In the genomic region with DNA sequence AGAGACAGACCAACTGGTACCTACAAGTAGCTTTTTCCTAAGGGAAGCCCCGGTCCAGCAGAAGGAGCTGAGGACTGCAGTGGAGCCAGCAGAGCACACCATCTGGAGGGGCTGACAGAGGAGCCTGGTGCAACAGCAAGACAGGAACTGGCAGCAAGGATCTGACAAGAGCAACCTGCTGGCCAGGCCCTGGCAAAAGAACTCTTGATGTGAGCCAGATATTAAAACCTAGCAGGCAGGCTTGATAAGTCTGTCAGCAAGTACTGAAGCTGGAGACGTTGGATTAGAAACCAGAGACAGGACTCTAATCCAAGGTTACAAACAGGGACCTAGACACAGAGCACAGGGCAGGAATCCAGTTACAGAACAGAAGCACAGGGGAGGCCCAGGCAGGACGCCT, we compare ENCODE assay signal across 21 cellular contexts.
DNase-seq lines count a peak whose midpoint lies in the region; ATAC-seq and TF ChIP-seq lines count a peak whose summit lies in the region.
"Had no signal": no experiment of that assay in that cellular context is flagged by ENCODE, and none has a peak within 500 bp of the region (broad histone marks: within the 10 kb centered on the region; RNA-seq: fewer than 3 reads in every experiment).

No MANE protein-coding gene starts in this region.

- DNase-seq in Calu3 (peak; percentile 10), LNCaP clone FGC (ENCODE audit: low read depth) (peak; percentile 57), epidermal melanocyte (ENCODE audit: insufficient read length, low spot score) (peak; percentile 11), right cardiac atrium (peak in 1 of 3 donors; percentile 67), vagina (ENCODE audit: extremely low spot score in 2 of 2) (no peak), DMS153 treated with DMSO at 0.1 percent for 48 hours (lab: John Stamatoyannopoulos, UW; ENCODE audit: unreplicated experiment) (no peak)
- DNase-seq: activated CD4-positive, alpha-beta T cell treated with anti-CD3 and anti-CD28 coated beads, Interleukin-2, amount 10 ng/mL, durations not matched to agents 7 days and 5 days; aorta; endodermal cell; left colon; MG63; naive thymus-derived CD8-positive, alpha-beta T cell; NCI-H1436 treated with DMSO at 0.1 percent for 48 hours; NCI-H748 treated with DMSO at 0.1 percent for 48 hours; pancreas; SJCRH30 had no signal

- no peaks in the 10 kb centered on the region for H3K27me3 ChIP-seq in right cardiac atrium (ENCODE audit: control insufficient read depth, insufficient read depth)
- H3K27me3 ChIP-seq in vagina = no peaks in the 10 kb centered on the region
- H3K27me3 ChIP-seq: MG63, pancreas, SJCRH30, suprapubic skin had no signal

- H3K4me1 ChIP-seq in right cardiac atrium (ENCODE audit: control insufficient read depth, insufficient read depth, low read length) = peaks cover 2% of the 10 kb centered on the region
- H3K4me1 ChIP-seq in vagina = no peaks in the 10 kb centered on the region
- H3K4me1 ChIP-seq: pancreas, SJCRH30, suprapubic skin had no signal

- H3K4me3 ChIP-seq in LNCaP clone FGC (ENCODE audit: low read depth, low read length) = no peak overlapping the region
- H3K4me3 ChIP-seq in right cardiac atrium (ENCODE audit: low read length) = no peak overlapping the region
- no peak overlapping the region for H3K4me3 ChIP-seq in vagina
- H3K4me3 ChIP-seq: MG63, pancreas, SJCRH30, suprapubic skin had no signal

- 27% methylated on average over 3 of the region's 3 CpGs for WGBS in right cardiac atrium

- H3K27ac Mint-ChIP-seq in Calu3 (ENCODE audit: unreplicated experiment) = no peak overlapping the region
- H3K27ac Mint-ChIP-seq: activated CD4-positive, alpha-beta T cell treated with anti-CD3 and anti-CD28 coated beads, Interleukin-2, amount 10 ng/mL, durations not matched to agents 7 days and 5 days; activated naive CD4-positive, alpha-beta T cell treated with anti-CD3 and anti-CD28 coated beads, Interleukin-2, amount 50 U/mL, for 72 hours; activated T-helper 1 cell treated with anti-CD3 and anti-CD28 coated beads, Interleukin-12 subunit alpha, Interleukin-12 subunit beta, Interleukin-2, Interleukin-4 antibody, amounts not matched to agents 30 ng/mL and 10 ng/mL and 1 ng/mL, durations not matched to agents 14 hours and 24 hours and 36 hours; endodermal cell; naive thymus-derived CD8-positive, alpha-beta T cell had no signal

- no peaks in the 10 kb centered on the region for H3K27me3 Mint-ChIP-seq in Calu3 (ENCODE audit: unreplicated experiment)

- no peak for TF ChIP-seq POLR2A in vagina (IDR thresholded peaks at IDR 0.05)

- H3K4me1 Mint-ChIP-seq in Calu3 (ENCODE audit: low read depth, unreplicated experiment) = peaks cover 4% of the 10 kb centered on the region
- H3K4me1 Mint-ChIP-seq: activated CD4-positive, alpha-beta T cell treated with anti-CD3 and anti-CD28 coated beads, Interleukin-2, amount 10 ng/mL, durations not matched to agents 7 days and 5 days; naive thymus-derived CD8-positive, alpha-beta T cell had no signal

- peaks cover 2% of the 10 kb centered on the region for H3K9me3 Mint-ChIP-seq in Calu3 (ENCODE audit: low read depth, unreplicated experiment)
- H3K9me3 Mint-ChIP-seq: activated CD4-positive, alpha-beta T cell treated with anti-CD3 and anti-CD28 coated beads, Interleukin-2, amount 10 ng/mL, durations not matched to agents 7 days and 5 days; activated naive CD4-positive, alpha-beta T cell treated with anti-CD3 and anti-CD28 coated beads, Interleukin-2, amount 50 U/mL, for 72 hours; activated T-helper 1 cell treated with anti-CD3 and anti-CD28 coated beads, Interleukin-12 subunit alpha, Interleukin-12 subunit beta, Interleukin-2, Interleukin-4 antibody, amounts not matched to agents 30 ng/mL and 10 ng/mL and 1 ng/mL, durations not matched to agents 14 hours and 24 hours and 36 hours; endodermal cell had no signal

- no peaks in the 10 kb centered on the region for H3K36me3 ChIP-seq in vagina
- H3K36me3 ChIP-seq: MG63, pancreas, SJCRH30, suprapubic skin had no signal

- peak overlapping the region; percentile 34 for H3K27ac ChIP-seq in right cardiac atrium (ENCODE audit: low read length)
- H3K27ac ChIP-seq in vagina = no peak overlapping the region
- H3K27ac ChIP-seq: pancreas, SJCRH30, suprapubic skin had no signal

- no TSS peak for BruUV-seq in Calu3 (replicated peaks; lab: Mats Ljungman, UMichigan)

- no peak overlapping the region for H3K4me3 Mint-ChIP-seq in Calu3 (ENCODE audit: low read depth, unreplicated experiment)
- H3K4me3 Mint-ChIP-seq: activated CD4-positive, alpha-beta T cell treated with anti-CD3 and anti-CD28 coated beads, Interleukin-2, amount 10 ng/mL, durations not matched to agents 7 days and 5 days; activated T-helper 1 cell treated with anti-CD3 and anti-CD28 coated beads, Interleukin-12 subunit alpha, Interleukin-12 subunit beta, Interleukin-2, Interleukin-4 antibody, amounts not matched to agents 30 ng/mL and 10 ng/mL and 1 ng/mL, durations not matched to agents 14 hours and 24 hours and 36 hours; endodermal cell; naive thymus-derived CD8-positive, alpha-beta T cell had no signal

- TF ChIP-seq CTCF in Calu3 (IDR thresholded peaks at IDR 0.05; ENCODE audit: unreplicated experiment) (no peak), LNCaP clone FGC (IDR thresholded peaks at IDR 0.05; ENCODE audit: control insufficient read depth, extremely low read depth, insufficient read depth) (no peak), vagina (IDR thresholded peaks at IDR 0.05) (no peak)

- peaks cover 4% of the 10 kb centered on the region for H3K36me3 Mint-ChIP-seq in Calu3 (ENCODE audit: insufficient read depth, unreplicated experiment)
- H3K36me3 Mint-ChIP-seq: activated naive CD4-positive, alpha-beta T cell treated with anti-CD3 and anti-CD28 coated beads, Interleukin-2, amount 50 U/mL, for 72 hours had no signal

- peak; percentile 51 to 82 for ATAC-seq in right cardiac atrium
- no peak for ATAC-seq in GM19463 (IDR thresholded peaks at IDR 0.05; ENCODE audit: unreplicated experiment)
- ATAC-seq in HG03520 (IDR thresholded peaks at IDR 0.05; ENCODE audit: unreplicated experiment) = no peak
- ATAC-seq: activated naive CD4-positive, alpha-beta T cell treated with anti-CD3 and anti-CD28 coated beads, Interleukin-2, amount 50 U/mL, for 72 hours; left colon; naive thymus-derived CD8-positive, alpha-beta T cell had no signal

- CTCF ChIA-PET in Calu3 (lab: Charles Lee) = no interaction called here

- H3K9me3 ChIP-seq in right cardiac atrium (ENCODE audit: control insufficient read depth, low read length) (no peaks in the 10 kb centered on the region), vagina (no peaks in the 10 kb centered on the region)
- H3K9me3 ChIP-seq: MG63, pancreas, SJCRH30, suprapubic skin had no signal

- intact Hi-C loops in Calu3 (cut with micrococcal nuclease; ENCODE audit: unreplicated experiment) (no loop called here), right cardiac atrium (cut with DNase I) (loop anchor here in 1 of 4 donors (10.0 kb wide), 1 partner anchor 108 kb away; no protein-coding TSS in a partner anchor), vagina (cut with DNase I) (no loop called here)

Comparison
In these comparisons a context has a peak if more than half of its experiments do, and no peak if none do; other contexts are left out.
1. DNase-seq: peak in Calu3 (single experiment), LNCaP clone FGC (single experiment) and epidermal melanocyte (single experiment); none in vagina (0 of 2) and DMS153 treated with DMSO at 0.1 percent for 48 hours (single experiment).
2. ATAC-seq: peak in right cardiac atrium (2 of 2); none in GM19463 (single experiment) and HG03520 (single experiment).